Comparison of ENCODE assay signal across 12 cellular contexts in the genomic region with DNA sequence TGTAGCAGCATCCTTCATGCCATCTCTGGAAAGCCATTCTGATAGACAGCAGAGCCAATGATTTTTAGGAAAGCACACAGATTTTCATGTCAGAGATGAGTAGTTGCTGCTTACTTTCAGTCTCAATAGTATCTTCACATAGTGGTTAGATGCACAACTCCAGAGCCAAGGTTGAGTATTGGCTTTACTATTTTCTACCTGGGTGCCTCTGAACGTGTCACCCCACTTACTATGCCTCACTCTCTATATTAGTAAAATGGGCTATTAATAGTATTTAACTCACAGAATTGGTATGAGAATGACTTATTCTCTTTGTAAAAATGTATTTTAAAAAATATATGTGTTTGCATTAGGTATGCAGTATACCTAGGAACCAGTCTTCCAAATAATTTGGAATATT.
DNase-seq lines count a peak whose midpoint lies in the region; ATAC-seq and TF ChIP-seq lines count a peak whose summit lies in the region.
"Had no signal": no experiment of that assay in that cellular context is flagged by ENCODE, and none has a peak within 500 bp of the region (broad histone marks: within the 10 kb centered on the region; RNA-seq: fewer than 3 reads in every experiment).

No MANE protein-coding gene starts in this region.

- TF ChIP-seq EP300 in SK-N-SH (IDR thresholded peaks at IDR 0.05; ENCODE audit: borderline replicate concordance in 1 of 2, low read depth in 1 of 2, low read length in 1 of 2), result no peak

- H3K27ac ChIP-seq in SK-N-SH (ENCODE audit: low read depth in 2 of 2, low read length in 1 of 2), result no peak overlapping the region
- H3K27ac ChIP-seq: coronary artery, uterus had no signal

- H3K79me2 ChIP-seq in SK-N-SH (ENCODE audit: insufficient read depth), result no peaks in the 10 kb centered on the region

- CTCF ChIA-PET in SK-N-SH (lab: Yijun Ruan, JAX), result no interaction called here

- no peak overlapping the region for H2AFZ ChIP-seq in SK-N-SH (ENCODE audit: low read depth)

- H3K9ac ChIP-seq in SK-N-SH, result no peak overlapping the region

- H3K36me3 ChIP-seq in SK-N-SH (replicated peaks in 1 of 2; ENCODE audit: control insufficient read depth in 1 of 2, insufficient read depth in 2 of 2, low read length in 1 of 2), result peaks cover 31% of the 10 kb centered on the region in 2 experiments
- H3K36me3 ChIP-seq: uterus had no signal

- no peak overlapping the region for H3K4me2 ChIP-seq in SK-N-SH

- ATAC-seq in GM18519 (IDR thresholded peaks at IDR 0.05; ENCODE audit: low FRiP score, unreplicated experiment) (peak; percentile 97), GM19463 (IDR thresholded peaks at IDR 0.05; ENCODE audit: unreplicated experiment) (peak; percentile 80), HG02885 (IDR thresholded peaks at IDR 0.05; ENCODE audit: poor library complexity, unreplicated experiment) (peak; percentile 95), HG03565 (IDR thresholded peaks at IDR 0.05; ENCODE audit: unreplicated experiment) (peak; percentile 94)

- H4K20me1 ChIP-seq in SK-N-SH (ENCODE audit: insufficient read depth), result no peaks in the 10 kb centered on the region

- DNase-seq in foreskin melanocyte (no peak), DMS53 (lab: John Stamatoyannopoulos, UW) (no peak), SK-N-SH (no peak), glomerular visceral epithelial cell (ENCODE audit: extremely low spot score) (no peak)
- DNase-seq: activated naive CD4-positive, alpha-beta T cell; COR-L47; uterus had no signal

- 83% methylated on average over 1 of the region's 1 CpG for WGBS in SK-N-SH (ENCODE audit: low lambda C conversion rate)

- H3K4me3 ChIP-seq in SK-N-SH (ENCODE audit: low read depth in 2 of 2, low read length in 1 of 2), result no peak overlapping the region
- H3K4me3 ChIP-seq: coronary artery, uterus had no signal

- no peak for TF ChIP-seq RAD21 in SK-N-SH (IDR thresholded peaks at IDR 0.05; ENCODE audit: low read length)

- H3K4me1 ChIP-seq in SK-N-SH (ENCODE audit: control insufficient read depth in 1 of 2, insufficient read depth in 2 of 2, low read depth in 1 of 2, low read length in 1 of 2), result no peaks in the 10 kb centered on the region; a peak in 1 of 4 replicates
- H3K4me1 ChIP-seq: uterus had no signal

- POLR2A ChIA-PET in SK-N-SH (lab: Yijun Ruan, JAX), result no interaction called here

- no peaks in the 10 kb centered on the region for H3K9me2 ChIP-seq in SK-N-SH

- no peak for TF ChIP-seq CTCF in SK-N-SH (IDR thresholded peaks at IDR 0.05)

- H3K27me3 ChIP-seq in SK-N-SH (ENCODE audit: insufficient read depth), result no peaks in the 10 kb centered on the region
- H3K27me3 ChIP-seq: uterus had no signal

- H3K9me3 ChIP-seq in SK-N-SH, result no peaks in the 10 kb centered on the region
- H3K9me3 ChIP-seq: uterus had no signal

- no peaks in the 10 kb centered on the region for H3F3A ChIP-seq in SK-N-SH (replicated peaks; ENCODE audit: insufficient read depth)

TF ChIP-seq in SK-N-SH, 30 proteins besides CTCF, POLR2A, EP300 and RAD21:
- no peak for TF ChIP-seq TCF12 (IDR thresholded peaks at IDR 0.05)
- TF ChIP-seq SMC3 (IDR thresholded peaks at IDR 0.05; ENCODE audit: low read depth, low read length), result no peak
- no peak for TF ChIP-seq POLR2AphosphoS5 (IDR thresholded peaks at IDR 0.05; ENCODE audit: low read depth, low read length)
- TF ChIP-seq TAF1 (IDR thresholded peaks at IDR 0.05; ENCODE audit: borderline replicate concordance, low read depth, low read length), result no peak
- no peak for TF ChIP-seq RFX5 (IDR thresholded peaks at IDR 0.05; ENCODE audit: low read length)
- TF ChIP-seq YY1 (IDR thresholded peaks at IDR 0.05; ENCODE audit: low read depth), result no peak
- TF ChIP-seq RCOR1 (IDR thresholded peaks at IDR 0.05; ENCODE audit: low read length), result no peak
- no peak for TF ChIP-seq CHD2 (IDR thresholded peaks at IDR 0.05; ENCODE audit: low read length, partially characterized antibody)
- TF ChIP-seq NRF1 (IDR thresholded peaks at IDR 0.05; ENCODE audit: low read depth, low read length), result no peak
- TF ChIP-seq, protein P1, sequence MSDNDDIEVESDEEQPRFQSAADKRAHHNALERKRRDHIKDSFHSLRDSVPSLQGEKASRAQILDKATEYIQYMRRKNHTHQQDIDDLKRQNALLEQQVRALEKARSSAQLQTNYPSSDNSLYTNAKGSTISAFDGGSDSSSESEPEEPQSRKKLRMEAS (IDR thresholded peaks at IDR 0.05; ENCODE audit: low read depth), result no peak
- no peak for TF ChIP-seq RXRA (IDR thresholded peaks at IDR 0.05; ENCODE audit: borderline replicate concordance, low read depth)
- TF ChIP-seq, protein P2, sequence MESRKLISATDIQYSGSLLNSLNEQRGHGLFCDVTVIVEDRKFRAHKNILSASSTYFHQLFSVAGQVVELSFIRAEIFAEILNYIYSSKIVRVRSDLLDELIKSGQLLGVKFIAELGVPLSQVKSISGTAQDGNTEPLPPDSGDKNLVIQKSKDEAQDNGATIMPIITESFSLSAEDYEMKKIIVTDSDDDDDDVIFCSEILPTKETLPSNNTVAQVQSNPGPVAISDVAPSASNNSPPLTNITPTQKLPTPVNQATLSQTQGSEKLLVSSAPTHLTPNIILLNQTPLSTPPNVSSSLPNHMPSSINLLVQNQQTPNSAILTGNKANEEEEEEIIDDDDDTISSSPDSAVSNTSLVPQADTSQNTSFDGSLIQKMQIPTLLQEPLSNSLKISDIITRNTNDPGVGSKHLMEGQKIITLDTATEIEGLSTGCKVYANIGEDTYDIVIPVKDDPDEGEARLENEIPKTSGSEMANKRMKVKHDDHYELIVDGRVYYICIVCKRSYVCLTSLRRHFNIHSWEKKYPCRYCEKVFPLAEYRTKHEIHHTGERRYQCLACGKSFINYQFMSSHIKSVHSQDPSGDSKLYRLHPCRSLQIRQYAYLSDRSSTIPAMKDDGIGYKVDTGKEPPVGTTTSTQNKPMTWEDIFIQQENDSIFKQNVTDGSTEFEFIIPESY (IDR thresholded peaks at IDR 0.05; ENCODE audit: borderline replicate concordance, low read depth), result no peak
- no peak for TF ChIP-seq MEF2A (IDR thresholded peaks at IDR 0.05; ENCODE audit: borderline replicate concordance, low read depth)
